ENCODE assay signal across 9 cellular contexts in the genomic region with DNA sequence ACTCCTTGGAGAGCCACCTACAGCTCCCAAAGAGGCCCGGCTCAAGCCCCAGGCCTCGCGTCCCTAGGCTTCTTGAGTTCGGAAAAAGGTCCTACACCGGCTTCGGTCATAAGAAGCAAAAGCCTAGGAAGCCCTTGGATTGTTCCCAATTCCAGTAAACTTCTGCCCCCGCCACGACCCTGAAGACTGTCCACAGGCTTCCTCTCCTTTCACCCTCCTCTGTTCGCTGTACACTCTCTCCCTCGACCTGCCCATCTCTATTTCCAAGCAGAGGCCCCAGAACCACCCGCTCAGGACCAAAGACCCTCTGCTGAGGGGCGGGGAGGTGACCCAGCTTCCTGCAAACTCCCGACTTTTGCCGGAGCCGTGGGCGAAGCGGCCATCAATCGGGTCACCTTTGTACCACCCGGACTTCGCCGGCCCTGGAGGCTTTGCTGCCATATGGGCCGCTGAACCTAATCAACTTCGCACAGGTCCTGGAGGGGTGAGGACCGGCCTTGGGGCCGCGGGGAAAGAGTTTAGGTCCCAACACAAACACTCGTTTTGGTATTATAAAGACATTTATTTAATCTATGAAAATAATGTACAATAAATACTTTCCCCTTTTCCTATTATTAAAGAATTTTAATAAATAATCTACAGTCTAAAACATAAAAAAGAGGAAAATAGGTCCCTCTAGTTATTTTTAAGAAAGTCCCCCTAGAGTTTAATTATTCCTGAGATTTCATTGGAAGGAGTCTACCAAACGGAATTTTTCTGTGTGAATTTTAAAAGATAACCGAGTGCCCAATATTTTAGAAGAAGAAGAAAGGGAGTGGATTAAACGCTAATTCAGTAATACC.
DNase-seq lines count a peak whose midpoint lies in the region; ATAC-seq lines count a peak whose summit lies in the region.
"Had no signal": no experiment of that assay in that cellular context is flagged by ENCODE, and none has a peak within 500 bp of the region (broad histone marks: within the 10 kb centered on the region; RNA-seq: fewer than 3 reads in every experiment).

No MANE protein-coding gene starts in this region.

- H3K9me3 Mint-ChIP-seq in activated naive CD8-positive, alpha-beta T cell treated with anti-CD3 and anti-CD28 coated beads, Interleukin-2, amount 50 U/mL, for 24 hours, result no peaks in the 10 kb centered on the region
- H3K9me3 Mint-ChIP-seq in stimulated activated naive B cell treated with anti-CD40 and anti-IgM and Interleukin-4, amounts not matched to agents 10 μg/mL and 1 μg/mL and 100 μg/mL, for 72 hours, result no peaks in the 10 kb centered on the region

- ATAC-seq in activated naive CD8-positive, alpha-beta T cell treated with anti-CD3 and anti-CD28 coated beads, Interleukin-2, amount 50 U/mL, for 24 hours, result no peak
- peak in 1 of 2 donors; percentile 31 for ATAC-seq in stimulated activated naive B cell treated with anti-CD40 and anti-IgM and Interleukin-4, amounts not matched to agents 10 μg/mL and 1 μg/mL and 100 μg/mL, for 72 hours (replicated peaks)
- no peak for ATAC-seq in HG03097 (IDR thresholded peaks at IDR 0.05; ENCODE audit: low FRiP score, unreplicated experiment)

- H3K4me3 Mint-ChIP-seq in activated naive CD8-positive, alpha-beta T cell treated with anti-CD3 and anti-CD28 coated beads, Interleukin-2, amount 50 U/mL, for 24 hours, result peak overlapping the region; percentile 87
- peak overlapping the region; percentile 87 to 92 for H3K4me3 Mint-ChIP-seq in stimulated activated naive B cell treated with anti-CD40 and anti-IgM and Interleukin-4, amounts not matched to agents 10 μg/mL and 1 μg/mL and 100 μg/mL, for 72 hours

- peak; percentile 77 for DNase-seq in activated CD8-positive, alpha-beta memory T cell treated with anti-CD3 and anti-CD28 coated beads for 24 hours
- no peak for DNase-seq in activated CD8-positive, alpha-beta memory T cell treated with anti-CD3 and anti-CD28 coated beads, Interleukin-2, amount 50 U/mL, for 4 hours
- DNase-seq in activated naive CD8-positive, alpha-beta T cell treated with anti-CD3 and anti-CD28 coated beads, Interleukin-2, amount 50 U/mL, for 24 hours, result peak; percentile 29
- DNase-seq in islet precursor cell, result peak; percentile 73
- DNase-seq in stimulated activated naive B cell treated with anti-CD40 and anti-IgM and Interleukin-4, amounts not matched to agents 10 μg/mL and 1 μg/mL and 100 μg/mL, for 72 hours, result no peak
- no peak for DNase-seq in glomerular visceral epithelial cell (ENCODE audit: extremely low spot score)
- no peak for DNase-seq in NCI-H1694 treated with DMSO at 0.1 percent for 48 hours (lab: John Stamatoyannopoulos, UW)
- DNase-seq: DND-41 had no signal

- H3K27me3 Mint-ChIP-seq in activated naive CD8-positive, alpha-beta T cell treated with anti-CD3 and anti-CD28 coated beads, Interleukin-2, amount 50 U/mL, for 24 hours, result peaks cover 9% of the 10 kb centered on the region
- H3K27me3 Mint-ChIP-seq in stimulated activated naive B cell treated with anti-CD40 and anti-IgM and Interleukin-4, amounts not matched to agents 10 μg/mL and 1 μg/mL and 100 μg/mL, for 72 hours, result peaks cover 59 to 68% of the 10 kb centered on the region in 2 donors

- H3K36me3 Mint-ChIP-seq in activated naive CD8-positive, alpha-beta T cell treated with anti-CD3 and anti-CD28 coated beads, Interleukin-2, amount 50 U/mL, for 24 hours (ENCODE audit: low read depth), result peaks cover 3% of the 10 kb centered on the region
- H3K36me3 Mint-ChIP-seq in stimulated activated naive B cell treated with anti-CD40 and anti-IgM and Interleukin-4, amounts not matched to agents 10 μg/mL and 1 μg/mL and 100 μg/mL, for 72 hours, result peaks cover 2 to 7% of the 10 kb centered on the region in 2 donors

- H3K4me1 Mint-ChIP-seq in activated naive CD8-positive, alpha-beta T cell treated with anti-CD3 and anti-CD28 coated beads, Interleukin-2, amount 50 U/mL, for 24 hours, result peaks cover 49% of the 10 kb centered on the region
- peaks cover 21 to 46% of the 10 kb centered on the region in 2 donors for H3K4me1 Mint-ChIP-seq in stimulated activated naive B cell treated with anti-CD40 and anti-IgM and Interleukin-4, amounts not matched to agents 10 μg/mL and 1 μg/mL and 100 μg/mL, for 72 hours

- peak overlapping the region; percentile 98 for H3K27ac Mint-ChIP-seq in activated naive CD8-positive, alpha-beta T cell treated with anti-CD3 and anti-CD28 coated beads, Interleukin-2, amount 50 U/mL, for 24 hours
- peak overlapping the region; percentile 99 for H3K27ac Mint-ChIP-seq in stimulated activated naive B cell treated with anti-CD40 and anti-IgM and Interleukin-4, amounts not matched to agents 10 μg/mL and 1 μg/mL and 100 μg/mL, for 72 hours

Comparison
In these comparisons a context has a peak if more than half of its experiments do, and no peak if none do; other contexts are left out.
1. DNase-seq: peak in activated CD8-positive, alpha-beta memory T cell treated with anti-CD3 and anti-CD28 coated beads for 24 hours (single experiment), activated naive CD8-positive, alpha-beta T cell treated with anti-CD3 and anti-CD28 coated beads, Interleukin-2, amount 50 U/mL, for 24 hours (single experiment) and islet precursor cell (single experiment); none in activated CD8-positive, alpha-beta memory T cell treated with anti-CD3 and anti-CD28 coated beads, Interleukin-2, amount 50 U/mL, for 4 hours (single experiment), stimulated activated naive B cell treated with anti-CD40 and anti-IgM and Interleukin-4, amounts not matched to agents 10 μg/mL and 1 μg/mL and 100 μg/mL, for 72 hours (single experiment), glomerular visceral epithelial cell (single experiment) and NCI-H1694 treated with DMSO at 0.1 percent for 48 hours (single experiment).